Comparison of ENCODE assay signal across 23 cellular contexts in genomic region chr1:1196431-1197187, GRCh38. TPM values are rescaled to one million over a fixed set of nuclear protein-coding genes. Genes with fewer than 3 reads are reported as not detected.
DNase-seq lines count a peak whose midpoint lies in the region; ATAC-seq and TF ChIP-seq lines count a peak whose summit lies in the region.
"Had no signal": no experiment of that assay in that cellular context is flagged by ENCODE, and none has a peak within 500 bp of the region (broad histone marks: within the 10 kb centered on the region; RNA-seq: fewer than 3 reads in every experiment).

No MANE protein-coding gene starts in this region.

- TF ChIP-seq CTCF in WERI-Rb-1 (IDR thresholded peaks at IDR 0.05; ENCODE audit: low read depth, low read length): peak; percentile 30; the same call in 1 of the 2 replicates

- no peaks in the 10 kb centered on the region for H3K27me3 ChIP-seq in WERI-Rb-1 (ENCODE audit: insufficient read depth, low read depth, severe bottlenecking)

- H3K4me3 Mint-ChIP-seq in immature natural killer cell: no peak overlapping the region
- H3K4me3 Mint-ChIP-seq: activated CD8-positive, alpha-beta T cell treated with anti-CD3 and anti-CD28 coated beads for 36 hours had no signal

- H3K27ac Mint-ChIP-seq in immature natural killer cell: peak overlapping the region in 4 of 6 donors; percentile 32 to 62 (median 55)
- H3K27ac Mint-ChIP-seq: activated CD8-positive, alpha-beta T cell treated with anti-CD3 and anti-CD28 coated beads for 36 hours; CD4-positive, CD25-positive, alpha-beta regulatory T cell; naive thymus-derived CD4-positive, alpha-beta T cell had no signal

- H3K4me1 Mint-ChIP-seq in immature natural killer cell: peaks cover 10% of the 10 kb centered on the region in 2 donors

- H3K36me3 Mint-ChIP-seq in immature natural killer cell: peaks cover 0 to 4% (median 0%) of the 10 kb centered on the region in 3 donors
- H3K36me3 Mint-ChIP-seq: CD4-positive, CD25-positive, alpha-beta regulatory T cell had no signal

- peaks cover 0 to 11% (median 0%) of the 10 kb centered on the region in 6 donors for H3K9me3 Mint-ChIP-seq in immature natural killer cell

- peaks cover 9% of the 10 kb centered on the region for H3K9me3 ChIP-seq in WERI-Rb-1 (ENCODE audit: severe bottlenecking)

- peak; percentile 20 for DNase-seq in activated T-cell treated with anti-CD3 and anti-CD28 coated beads, Interleukin-2, amount 50 U/mL, for 1 hour
- no peak for DNase-seq in activated T-cell treated with anti-CD3 and anti-CD28 coated beads, Interleukin-2, amount 50 U/mL, for 48 hours
- peak; percentile 28 for DNase-seq in D341Med (ENCODE audit: low spot score)
- peak; percentile 76 for DNase-seq in WERI-Rb-1
- DNase-seq in immature natural killer cell: no peak
- no peak for DNase-seq in nucleus accumbens (lab: John Stamatoyannopoulos, UW)
- DNase-seq in SIG-M5 treated with dmso at 0.1 percent for 504 hours (lab: John Stamatoyannopoulos, UW; ENCODE audit: unreplicated experiment): no peak
- DNase-seq: activated CD8-positive, alpha-beta T cell treated with anti-CD3 and anti-CD28 coated beads for 36 hours; activated gamma-delta T cell; caudate nucleus; CD4-positive, CD25-positive, alpha-beta regulatory T cell; DMS153; esophagus squamous epithelium; GF-D8; naive thymus-derived CD4-positive, alpha-beta T cell; NCI-H1436; NCI-H526; stimulated activated naive CD4-positive, alpha-beta T cell treated with Interleukin-2 at 50 U/mL for 16 hours; tibial artery had no signal

- H3K27ac ChIP-seq in WERI-Rb-1: peak overlapping the region; percentile 55
- H3K27ac ChIP-seq: esophagus squamous epithelium, gastroesophageal sphincter, tibial artery had no signal

- no peak for ATAC-seq in GM19395 (IDR thresholded peaks at IDR 0.05; ENCODE audit: unreplicated experiment)
- ATAC-seq: activated CD8-positive, alpha-beta T cell treated with anti-CD3 and anti-CD28 coated beads for 36 hours; gastroesophageal sphincter; GM12878; naive thymus-derived CD4-positive, alpha-beta T cell had no signal

- H3K27me3 Mint-ChIP-seq in immature natural killer cell (ENCODE audit: low read depth in 3 of 3): peaks cover 0 to 3% (median 2%) of the 10 kb centered on the region in 3 donors
- H3K27me3 Mint-ChIP-seq: activated CD8-positive, alpha-beta T cell treated with anti-CD3 and anti-CD28 coated beads for 36 hours; naive thymus-derived CD4-positive, alpha-beta T cell had no signal

- H3K36me3 ChIP-seq in WERI-Rb-1: no peaks in the 10 kb centered on the region
- H3K36me3 ChIP-seq: esophagus squamous epithelium, gastroesophageal sphincter, tibial artery had no signal

- no peak overlapping the region for H3K4me3 ChIP-seq in WERI-Rb-1 (ENCODE audit: low read depth, low read length)
- H3K4me3 ChIP-seq: esophagus squamous epithelium, gastroesophageal sphincter, GM12878, tibial artery had no signal

RNA-seq across cellular contexts. Expression of gene TNFRSF18, which starts 9.8 kb away (rescaled TPM):
- 100 to 1,000 TPM in 2 of 3 donors, 10 to 100 TPM in 1; 56.4 to 136 (median 105) TPM for polyA plus RNA-seq in immature natural killer cell

RNA-seq across cellular contexts. Expression of gene TNFRSF4, which starts 17.3 kb away (rescaled TPM):
- polyA plus RNA-seq in immature natural killer cell: 10 to 100 TPM in 2 of 3 donors, 1 to 10 TPM in 1; 7.6 to 16.3 (median 12.1) TPM

RNA-seq across cellular contexts. Expression of gene TTLL10, which starts 22.9 kb away (rescaled TPM):
- under 1 TPM; 0.68 to 0.83 (median 0.69) TPM for polyA plus RNA-seq in immature natural killer cell
- polyA plus RNA-seq: AG04450; CD4-positive, CD25-positive, alpha-beta regulatory T cell; GM12878; naive thymus-derived CD4-positive, alpha-beta T cell had no signal

RNA-seq across cellular contexts. Expression of gene SDF4, which starts 35.2 kb away (rescaled TPM):
- 100 to 1,000 TPM; 157 to 240 (median 194) TPM for polyA plus RNA-seq in immature natural killer cell

RNA-seq across cellular contexts. Expression of gene B3GALT6, which starts 35.4 kb away (rescaled TPM):
- 10 to 100 TPM in 1 of 3 donors, 1 to 10 TPM in 2; 5.3 to 13.9 (median 9.9) TPM for polyA plus RNA-seq in immature natural killer cell

Comparison
In these comparisons a context has a peak if more than half of its experiments do, and no peak if none do; other contexts are left out.
1. DNase-seq: peak in activated T-cell treated with anti-CD3 and anti-CD28 coated beads, Interleukin-2, amount 50 U/mL, for 1 hour (single experiment), D341Med (single experiment) and WERI-Rb-1 (single experiment); none in activated T-cell treated with anti-CD3 and anti-CD28 coated beads, Interleukin-2, amount 50 U/mL, for 48 hours (0 of 2), immature natural killer cell (0 of 3), nucleus accumbens (0 of 56) and SIG-M5 treated with dmso at 0.1 percent for 504 hours (single experiment).